ENCODE assay signal across 28 cellular contexts in the genomic region with DNA sequence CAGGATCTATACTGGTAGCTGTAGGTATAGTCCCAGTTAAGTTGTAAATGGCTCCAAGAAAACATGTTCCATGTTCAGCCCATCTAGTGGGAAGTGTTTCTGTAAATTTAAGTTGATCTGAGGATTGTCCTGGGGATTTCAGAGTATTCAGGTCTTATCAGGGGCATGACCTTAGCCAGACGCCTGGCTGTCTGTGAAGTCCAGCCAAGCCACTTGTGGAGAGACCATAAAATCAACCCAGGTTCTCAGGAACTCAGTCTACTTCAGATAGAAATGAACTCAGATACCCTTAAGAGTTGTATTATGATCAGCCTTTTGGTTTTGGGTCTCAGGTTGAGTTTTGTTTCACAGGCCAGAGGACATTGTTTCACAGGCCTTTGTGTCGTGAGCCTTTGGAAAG.
"Had no signal": no experiment of that assay in that cellular context is flagged by ENCODE, and none has a peak within 500 bp of the region (broad histone marks: within the 10 kb centered on the region; RNA-seq: fewer than 3 reads in every experiment).

No MANE protein-coding gene starts in this region.

- H3K9me3 Mint-ChIP-seq: activated CD4-positive, alpha-beta T cell treated with anti-CD3 and anti-CD28 coated beads, Interleukin-2, amount 10 ng/mL, durations not matched to agents 24 days and 14 days; activated naive CD4-positive, alpha-beta T cell treated with anti-CD3 and anti-CD28 coated beads for 36 hours; activated naive CD4-positive, alpha-beta T cell treated with anti-CD3 and anti-CD28 coated beads, Interleukin-2, amount 50 U/mL, for 72 hours; activated T-cell treated with anti-CD3 and anti-CD28 coated beads, Interleukin-2, amount 50 U/mL, for 4 hours; activated T-helper 1 cell treated with anti-CD3 and anti-CD28 coated beads, Interleukin-12 subunit alpha, Interleukin-12 subunit beta, Interleukin-2, Interleukin-4 antibody, amounts not matched to agents 30 ng/mL and 10 ng/mL and 1 ng/mL, durations not matched to agents 14 hours and 24 hours and 36 hours; brain; central memory CD8-positive, alpha-beta T cell had no signal

- H3K27ac ChIP-seq: adrenal gland, Peyer's patch had no signal

- H3K4me1 Mint-ChIP-seq: central memory CD8-positive, alpha-beta T cell had no signal

- H3K4me3 Mint-ChIP-seq: activated CD8-positive, alpha-beta T cell treated with anti-CD3 and anti-CD28 coated beads, Interleukin-2, amount 10 ng/mL, durations not matched to agents 7 days and 5 days; activated naive CD4-positive, alpha-beta T cell treated with anti-CD3 and anti-CD28 coated beads for 36 hours; activated T-cell treated with anti-CD3 and anti-CD28 coated beads, Interleukin-2, amount 50 U/mL, for 4 hours; activated T-helper 1 cell treated with anti-CD3 and anti-CD28 coated beads, Interleukin-12 subunit alpha, Interleukin-12 subunit beta, Interleukin-2, Interleukin-4 antibody, amounts not matched to agents 30 ng/mL and 10 ng/mL and 1 ng/mL, durations not matched to agents 14 hours and 24 hours and 36 hours; brain; central memory CD8-positive, alpha-beta T cell had no signal

- H3K36me3 Mint-ChIP-seq: activated naive CD4-positive, alpha-beta T cell treated with anti-CD3 and anti-CD28 coated beads, Interleukin-2, amount 50 U/mL, for 72 hours; brain had no signal

- H3K27ac Mint-ChIP-seq: activated CD4-positive, alpha-beta T cell treated with anti-CD3 and anti-CD28 coated beads, Interleukin-2, amount 10 ng/mL, durations not matched to agents 24 days and 14 days; activated CD8-positive, alpha-beta T cell treated with anti-CD3 and anti-CD28 coated beads, Interleukin-2, amount 10 ng/mL, durations not matched to agents 7 days and 5 days; activated naive CD4-positive, alpha-beta T cell treated with anti-CD3 and anti-CD28 coated beads for 36 hours; activated T-helper 1 cell treated with anti-CD3 and anti-CD28 coated beads, Interleukin-12 subunit alpha, Interleukin-12 subunit beta, Interleukin-2, Interleukin-4 antibody, amounts not matched to agents 30 ng/mL and 10 ng/mL and 1 ng/mL, durations not matched to agents 14 hours and 24 hours and 36 hours had no signal

- H3K27me3 Mint-ChIP-seq: brain had no signal

- H3K4me1 ChIP-seq: adrenal gland, Peyer's patch had no signal

- DNase-seq: activated CD4-positive, alpha-beta T cell treated with anti-CD3 and anti-CD28 coated beads, Interleukin-2, amount 10 ng/mL, durations not matched to agents 24 days and 14 days; activated CD4-positive, alpha-beta T cell treated with anti-CD3 and anti-CD28 coated beads, Interleukin-2, amount 50 U/mL, for 4 hours; activated CD8-positive, alpha-beta T cell treated with anti-CD3 and anti-CD28 coated beads, Interleukin-2, amount 10 ng/mL, durations not matched to agents 7 days and 5 days; activated gamma-delta T cell treated with Interleukin-2 at 50 U/mL for 16 hours; activated naive CD4-positive, alpha-beta T cell treated with anti-CD3 and anti-CD28 coated beads for 36 hours; activated T-cell treated with anti-CD3 and anti-CD28 coated beads, Interleukin-2, amount 50 U/mL, for 4 hours; adrenal gland; NCI-H1092 treated with DMSO at 0.1 percent for 48 hours; NCI-H1417; NCI-H146; NCI-H187; NCI-H2029 treated with DMSO at 0.1 percent for 48 hours; NCI-H2107; NCI-H2171 treated with DMSO at 0.1 percent for 48 hours; NCI-H345; NCI-H524 treated with DMSO at 0.1 percent for 48 hours; PC-3; Peyer's patch; RPMI8226; SIG-M5; SW 1271; T-helper 1 cell; T-helper 2 cell; T-helper 9 cell had no signal

- ATAC-seq: activated CD8-positive, alpha-beta T cell treated with anti-CD3 and anti-CD28 coated beads, Interleukin-2, amount 10 ng/mL, durations not matched to agents 7 days and 5 days; activated naive CD4-positive, alpha-beta T cell treated with anti-CD3 and anti-CD28 coated beads, Interleukin-2, amount 50 U/mL, for 72 hours; activated T-cell treated with anti-CD3 and anti-CD28 coated beads, Interleukin-2, amount 50 U/mL, for 4 hours; PC-3 had no signal

- H3K27me3 ChIP-seq: Peyer's patch had no signal

- H3K4me3 ChIP-seq: adrenal gland, Peyer's patch had no signal

- H3K9me3 ChIP-seq: adrenal gland, Peyer's patch had no signal

- H3K36me3 ChIP-seq: adrenal gland, Peyer's patch had no signal
